ENCODE assay signal across 7 cellular contexts in the genomic region with DNA sequence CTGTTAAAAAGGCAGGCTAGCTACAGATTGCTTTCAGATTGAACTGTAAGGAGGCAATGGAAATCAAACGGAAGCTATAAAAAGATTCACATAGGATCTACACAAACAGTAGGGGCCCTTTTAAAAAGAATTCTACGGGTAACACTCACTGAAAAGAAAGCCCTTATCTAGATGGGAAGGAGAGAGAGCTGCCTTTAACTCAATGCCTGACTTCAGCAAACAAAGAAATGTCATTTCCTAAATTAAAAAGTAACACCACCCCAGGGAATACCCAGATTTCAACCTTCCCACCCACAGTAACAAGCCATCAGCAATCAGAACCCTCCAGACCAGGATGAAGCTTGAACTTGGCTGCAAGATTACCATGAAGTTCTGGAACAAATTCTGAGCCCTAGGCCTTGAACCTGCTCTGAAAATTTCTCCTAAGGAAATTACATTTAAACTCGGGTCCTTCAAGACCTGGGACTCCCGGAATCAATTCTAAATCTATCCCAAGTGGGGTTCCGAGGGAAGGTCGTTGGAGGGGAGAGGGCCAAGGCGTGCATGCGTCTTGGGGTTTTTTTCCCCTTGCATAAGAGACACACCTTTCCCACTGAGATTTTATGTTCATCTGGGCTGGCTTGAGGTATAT. TPM values are rescaled to one million over a fixed set of nuclear protein-coding genes. Genes with fewer than 3 reads are reported as not detected.
DNase-seq lines count a peak whose midpoint lies in the region; ATAC-seq, FAIRE-seq and TF ChIP-seq lines count a peak whose summit lies in the region.

No MANE protein-coding gene starts in this region.

- peaks cover 44% of the 10 kb centered on the region for H3K79me2 ChIP-seq in GM23338 (replicated peaks; ENCODE audit: insufficient read depth)

- H3K9me3 Mint-ChIP-seq in GM23338 = peaks cover 4% of the 10 kb centered on the region; the same call in 1 of the 3 replicates

- CTCF ChIA-PET in RWPE1 (lab: Yijun Ruan, JAX) = interaction anchor here (0.6 kb wide), 1 partner anchor 184 kb away, joined by 3 read pairs; no protein-coding TSS in a partner anchor

- H3K4me1 ChIP-seq in GM23338 (ENCODE audit: insufficient read depth) (peaks cover 28% of the 10 kb centered on the region), esophagus squamous epithelium (peaks cover 13 to 74% (median 16%) of the 10 kb centered on the region in 3 donors), prostate gland (replicated peaks) (no peaks in the 10 kb centered on the region)

- peak overlapping the region; percentile 71 for H3K27ac ChIP-seq in GM23338 (ENCODE audit: low read depth)
- H3K27ac ChIP-seq in RWPE1 = peak overlapping the region; percentile 93
- peak overlapping the region; percentile 97 to 100 (median 99) for H3K27ac ChIP-seq in esophagus squamous epithelium
- H3K27ac ChIP-seq in prostate gland = peak overlapping the region; percentile 99

- POLR2A ChIA-PET in RWPE1 (lab: Yijun Ruan, JAX; ENCODE audit: low non-redundant PET) = no interaction called here

- H3K36me3 ChIP-seq in GM23338 (ENCODE audit: insufficient read depth) (no peaks in the 10 kb centered on the region), esophagus squamous epithelium (no peaks in the 10 kb centered on the region), prostate gland (no peaks in the 10 kb centered on the region)

- TF ChIP-seq POLR2A in esophagus squamous epithelium (IDR thresholded peaks at IDR 0.05) (no peak), prostate gland (IDR thresholded peaks at IDR 0.05) (no peak)

- WGBS in esophagus squamous epithelium, 2 donors = 5 to 20% methylated on average over 8 of the region's 8 CpGs
- 11% methylated on average over 8 of the region's 8 CpGs for WGBS in prostate gland

- H3K36me3 Mint-ChIP-seq in GM23338 (ENCODE audit: low read depth) = peaks cover 14% of the 10 kb centered on the region

- TF ChIP-seq CTCF in GM23338 (conservative IDR thresholded peaks at IDR 0.05; ENCODE audit: low read depth in 2 of 2) (no peak), RWPE1 (conservative IDR thresholded peaks at IDR 0.05; ENCODE audit: low read depth) (no peak), esophagus squamous epithelium (IDR thresholded peaks at IDR 0.05) (no peak), prostate gland (IDR thresholded peaks at IDR 0.05) (no peak), D721Med (IDR thresholded peaks at IDR 0.05; ENCODE audit: insufficient read depth, missing control alignments) (no peak)

- H3K4me3 ChIP-seq in GM23338 (peak overlapping the region; percentile 77), esophagus squamous epithelium (peak overlapping the region; percentile 77 to 93 (median 88)), prostate gland (peak overlapping the region; percentile 81 to 89)

- H3K4me3 Mint-ChIP-seq in GM23338 = peak overlapping the region; percentile 80

- ATAC-seq in GM23338 (no peak), HG03521 (IDR thresholded peaks at IDR 0.05; ENCODE audit: unreplicated experiment) (no peak)

- peaks cover 44% of the 10 kb centered on the region for H3K4me1 Mint-ChIP-seq in GM23338

- DNase-seq in GM23338 (ENCODE audit: low spot score) = peak; percentile 27
- no peak for DNase-seq in RWPE1 (ENCODE audit: low spot score)
- no peak for DNase-seq in esophagus squamous epithelium (lab: John Stamatoyannopoulos, UW)
- no peak for DNase-seq in prostate gland (ENCODE audit: low spot score)
- DNase-seq in NCI-H187 (lab: John Stamatoyannopoulos, UW) = no peak
- no peak for DNase-seq in D721Med (ENCODE audit: insufficient read length, low spot score)

- no peak overlapping the region for H2AFZ ChIP-seq in GM23338

- peaks cover 26% of the 10 kb centered on the region for H3F3A ChIP-seq in GM23338 (replicated peaks; ENCODE audit: low read depth)

- H3K9me2 ChIP-seq in GM23338 (ENCODE audit: insufficient read depth) = no peaks in the 10 kb centered on the region

- H4K20me1 ChIP-seq in GM23338 (replicated peaks; ENCODE audit: insufficient read depth) = peaks cover 12% of the 10 kb centered on the region; the same call in 1 of the 2 replicates

- H3K27me3 ChIP-seq in GM23338 (ENCODE audit: insufficient read depth) (no peaks in the 10 kb centered on the region), esophagus squamous epithelium (no peaks in the 10 kb centered on the region), prostate gland (replicated peaks; ENCODE audit: insufficient read depth) (no peaks in the 10 kb centered on the region)

- peaks cover 26% of the 10 kb centered on the region for H3K27me3 Mint-ChIP-seq in GM23338 (ENCODE audit: insufficient read depth, low read depth, poor library complexity)

- H3K4me2 ChIP-seq in GM23338 = peak overlapping the region; percentile 97

- FAIRE-seq in D721Med (lab: Jason Lieb, UNC) = no peak

- intact Hi-C loops in esophagus squamous epithelium (cut with DNase I) (no loop called here), prostate gland (cut with DNase I) (loop anchor here (5.0 kb wide), 2 partner anchors 43 to 313 kb away; a partner anchor contains a TSS)

- H3K9me3 ChIP-seq in esophagus squamous epithelium = no peaks in the 10 kb centered on the region
- no peaks in the 10 kb centered on the region for H3K9me3 ChIP-seq in prostate gland

- peak overlapping the region; percentile 51 for H3K27ac Mint-ChIP-seq in GM23338

TF ChIP-seq in GM23338, 12 proteins besides CTCF, POLR2A, EP300 and RAD21:
- TF ChIP-seq EZH2 (IDR thresholded peaks at IDR 0.05; ENCODE audit: low read depth, unreplicated experiment) (no peak), POLR2AphosphoS5 (IDR thresholded peaks at IDR 0.05; ENCODE audit: low read depth) (no peak), NANOG (IDR thresholded peaks at IDR 0.05; ENCODE audit: borderline replicate concordance) (no peak), STAT1 (IDR thresholded peaks at IDR 0.05; ENCODE audit: unreplicated experiment) (no peak), ZNF114 (CRISPR knock-in tag; IDR thresholded peaks at IDR 0.05) (no peak), CREB1 (CRISPR knock-in tag; IDR thresholded peaks at IDR 0.05; ENCODE audit: low read depth) (no peak), JUNB (IDR thresholded peaks at IDR 0.05; ENCODE audit: unreplicated experiment) (no peak), ZNF331 (CRISPR knock-in tag; IDR thresholded peaks at IDR 0.05; ENCODE audit: low read depth) (no peak)
- TF ChIP-seq, protein P1, sequence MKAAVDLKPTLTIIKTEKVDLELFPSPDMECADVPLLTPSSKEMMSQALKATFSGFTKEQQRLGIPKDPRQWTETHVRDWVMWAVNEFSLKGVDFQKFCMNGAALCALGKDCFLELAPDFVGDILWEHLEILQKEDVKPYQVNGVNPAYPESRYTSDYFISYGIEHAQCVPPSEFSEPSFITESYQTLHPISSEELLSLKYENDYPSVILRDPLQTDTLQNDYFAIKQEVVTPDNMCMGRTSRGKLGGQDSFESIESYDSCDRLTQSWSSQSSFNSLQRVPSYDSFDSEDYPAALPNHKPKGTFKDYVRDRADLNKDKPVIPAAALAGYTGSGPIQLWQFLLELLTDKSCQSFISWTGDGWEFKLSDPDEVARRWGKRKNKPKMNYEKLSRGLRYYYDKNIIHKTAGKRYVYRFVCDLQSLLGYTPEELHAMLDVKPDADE (IDR thresholded peaks at IDR 0.05) = no peak
TF ChIP-seq in GM23338: peak in this region for 0.

RNA-seq across cellular contexts. Expression of a gene that starts 1.2 kb away (rescaled TPM):
- total RNA-seq in GM23338 (2014; rRNA removed; shearing (Covaris generic)) = 53.2 and 60.8 TPM in 2 replicates
- polyA plus RNA-seq in GM23338 (2016; fragmentation: Nextera tagmentation; extraction: Ambion mirVana) = 36.6 and 38.8 TPM in 2 replicates
- total RNA-seq in esophagus squamous epithelium (10 to 100 TPM; 67.5 to 79.5 (median 74.1) TPM), prostate gland (10 to 100 TPM; 41.3 to 99.2 TPM)

RNA-seq across cellular contexts. Expression of a gene that starts 43.3 kb away (rescaled TPM):
- 53.2 and 56.4 TPM in 2 replicates for total RNA-seq in GM23338 (2014; rRNA removed; shearing (Covaris generic))
- polyA plus RNA-seq in GM23338 (2016; fragmentation: Nextera tagmentation; extraction: Ambion mirVana) = 35.0 and 35.1 TPM in 2 replicates
- total RNA-seq in esophagus squamous epithelium = 10 to 100 TPM; 11.5 to 32.2 (median 19.1) TPM
- 10 to 100 TPM; 18.9 to 26.3 TPM for total RNA-seq in prostate gland

RNA-seq across cellular contexts. Expression of a gene that starts 44.1 kb away (rescaled TPM):
- total RNA-seq in GM23338 (2014; rRNA removed; shearing (Covaris generic)) = 87.5 and 98.5 TPM in 2 replicates
- polyA plus RNA-seq in GM23338 (2016; fragmentation: Nextera tagmentation; extraction: Ambion mirVana) = 48.1 and 52.1 TPM in 2 replicates
- total RNA-seq in esophagus squamous epithelium = 10 to 100 TPM; 11.9 to 47.1 (median 25.8) TPM
- total RNA-seq in prostate gland = 10 to 100 TPM; 39.8 to 49.5 TPM
